8 cellular contexts compared by ENCODE assay signal in the genomic region with DNA sequence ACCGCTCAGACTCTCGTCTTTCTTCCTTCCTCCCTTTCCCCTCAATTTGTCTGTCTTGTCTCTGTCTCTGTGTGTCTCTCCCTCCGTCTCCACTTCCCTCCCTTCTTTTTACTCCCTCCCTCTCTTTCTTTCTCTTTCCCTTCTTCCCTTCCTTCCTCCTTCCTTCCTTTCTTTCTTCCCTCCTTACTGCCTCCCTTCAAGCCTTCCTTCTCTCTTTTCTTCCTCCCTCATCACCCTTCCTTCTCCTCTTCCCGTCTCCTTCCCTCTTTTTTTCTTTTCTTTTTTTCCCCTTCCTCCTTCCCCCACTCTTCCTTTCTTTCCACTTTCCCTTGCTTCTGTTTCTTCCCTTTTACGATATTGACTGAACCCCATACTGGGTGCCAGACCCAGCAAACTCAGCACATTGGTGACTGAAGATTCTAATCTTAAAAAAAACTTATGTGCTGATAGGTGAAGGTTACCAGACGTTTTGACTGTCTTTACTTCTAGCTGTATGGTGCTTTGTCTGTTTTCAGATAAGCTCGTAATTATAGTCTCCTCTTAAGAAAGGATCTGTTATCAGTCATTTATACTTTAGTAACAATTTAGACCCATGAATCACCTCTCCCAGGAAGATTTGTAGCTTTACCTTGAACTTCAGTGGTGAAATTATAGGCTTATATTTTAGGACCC.
DNase-seq lines count a peak whose midpoint lies in the region; ATAC-seq lines count a peak whose summit lies in the region.

No MANE protein-coding gene starts in this region.

- no peak overlapping the region for H3K27ac ChIP-seq in iPS DF 6.9 (ENCODE audit: low read length)
- H3K27ac ChIP-seq in stomach smooth muscle (ENCODE audit: low read length): peak overlapping the region; percentile 60

- H3K9ac ChIP-seq in stomach smooth muscle (ENCODE audit: low read length in 2 of 2): peak overlapping the region; percentile 63 to 79

- H3K36me3 ChIP-seq in iPS DF 6.9 (ENCODE audit: control insufficient read depth, insufficient read depth, low read length) (peaks cover 1% of the 10 kb centered on the region; the same call in 1 of the 2 replicates), stomach smooth muscle (ENCODE audit: control insufficient read depth in 2 of 2, insufficient read depth in 2 of 2, low read length in 2 of 2) (peaks cover 0 to 7% of the 10 kb centered on the region in 2 donors)

- peak overlapping the region; percentile 10; the same call in 1 of the 2 replicates for H3K4me3 ChIP-seq in iPS DF 6.9 (ENCODE audit: low read length)
- H3K4me3 ChIP-seq in stomach smooth muscle (ENCODE audit: low read length in 2 of 2): peak overlapping the region; percentile 66 to 75

- no peaks in the 10 kb centered on the region for H3K4me1 ChIP-seq in iPS DF 6.9 (ENCODE audit: control insufficient read depth, insufficient read depth, low read length)
- peaks cover 23% of the 10 kb centered on the region for H3K4me1 ChIP-seq in stomach smooth muscle (ENCODE audit: control insufficient read depth, insufficient read depth, low read length)

- peaks cover 4% of the 10 kb centered on the region for H3K27me3 Mint-ChIP-seq in T-helper 1 cell treated with Interleukin-12 subunit alpha and Interleukin-12 subunit beta and Interleukin-4 antibody, amounts not matched to agents 30 μg/mL and 1 μg/mL, for 36 hours (ENCODE audit: low read depth)
- H3K27me3 Mint-ChIP-seq in T-helper 2 cell treated with Interferon-gamma antibody and Interleukin-4, amounts not matched to agents 5 μg/mL and 100 μg/mL, for 36 hours (ENCODE audit: low read depth): peaks cover 2% of the 10 kb centered on the region

- H3K9me3 Mint-ChIP-seq in T-helper 1 cell treated with Interleukin-12 subunit alpha and Interleukin-12 subunit beta and Interleukin-4 antibody, amounts not matched to agents 30 μg/mL and 1 μg/mL, for 36 hours: no peaks in the 10 kb centered on the region
- no peaks in the 10 kb centered on the region for H3K9me3 Mint-ChIP-seq in T-helper 2 cell treated with Interferon-gamma antibody and Interleukin-4, amounts not matched to agents 5 μg/mL and 100 μg/mL, for 36 hours

- peaks cover 21% of the 10 kb centered on the region for H3K36me3 Mint-ChIP-seq in T-helper 1 cell treated with Interleukin-12 subunit alpha and Interleukin-12 subunit beta and Interleukin-4 antibody, amounts not matched to agents 30 μg/mL and 1 μg/mL, for 36 hours (ENCODE audit: low read depth)
- H3K36me3 Mint-ChIP-seq in T-helper 2 cell treated with Interferon-gamma antibody and Interleukin-4, amounts not matched to agents 5 μg/mL and 100 μg/mL, for 36 hours (ENCODE audit: low read depth): peaks cover 29% of the 10 kb centered on the region

- H3K27me3 ChIP-seq in iPS DF 6.9 (ENCODE audit: control insufficient read depth, insufficient read depth, low read length): no peaks in the 10 kb centered on the region
- no peaks in the 10 kb centered on the region for H3K27me3 ChIP-seq in stomach smooth muscle (ENCODE audit: control insufficient read depth in 1 of 2, insufficient read depth in 2 of 2, low read length in 2 of 2)

- H3K4me3 Mint-ChIP-seq in T-helper 1 cell treated with Interleukin-12 subunit alpha and Interleukin-12 subunit beta and Interleukin-4 antibody, amounts not matched to agents 30 μg/mL and 1 μg/mL, for 36 hours: peak overlapping the region; percentile 86
- H3K4me3 Mint-ChIP-seq in T-helper 2 cell treated with Interferon-gamma antibody and Interleukin-4, amounts not matched to agents 5 μg/mL and 100 μg/mL, for 36 hours: peak overlapping the region; percentile 92

- H3K9me3 ChIP-seq in iPS DF 6.9 (ENCODE audit: control insufficient read depth, insufficient read depth, low read length): no peaks in the 10 kb centered on the region
- H3K9me3 ChIP-seq in stomach smooth muscle (ENCODE audit: control insufficient read depth in 2 of 2, low read length in 2 of 2): no peaks in the 10 kb centered on the region

- peak overlapping the region; percentile 84 for H3K27ac Mint-ChIP-seq in T-helper 1 cell treated with Interleukin-12 subunit alpha and Interleukin-12 subunit beta and Interleukin-4 antibody, amounts not matched to agents 30 μg/mL and 1 μg/mL, for 36 hours
- H3K27ac Mint-ChIP-seq in T-helper 2 cell treated with Interferon-gamma antibody and Interleukin-4, amounts not matched to agents 5 μg/mL and 100 μg/mL, for 36 hours: peak overlapping the region; percentile 95

- no peak for ATAC-seq in GM21447 (IDR thresholded peaks at IDR 0.05; ENCODE audit: unreplicated experiment)

- no peak for DNase-seq in T-helper 1 cell
- DNase-seq in T-helper 2 cell treated with Interferon-gamma antibody and Interleukin-4, amounts not matched to agents 5 μg/mL and 100 μg/mL, for 36 hours (ENCODE audit: low spot score): no peak
- DNase-seq in iPS DF 6.9 (ENCODE audit: low read depth, low spot score): no peak
- no peak for DNase-seq in NCI-H345 (lab: John Stamatoyannopoulos, UW)
- DNase-seq in NCI-H510A (lab: John Stamatoyannopoulos, UW): no peak

- 100% methylated on average over 1 of the region's 7 CpGs for WGBS in iPS DF 6.9 (ENCODE audit: insufficient coverage, insufficient read length)

- peaks cover 36% of the 10 kb centered on the region for H3K4me1 Mint-ChIP-seq in T-helper 1 cell treated with Interleukin-12 subunit alpha and Interleukin-12 subunit beta and Interleukin-4 antibody, amounts not matched to agents 30 μg/mL and 1 μg/mL, for 36 hours (ENCODE audit: low read depth)
- H3K4me1 Mint-ChIP-seq in T-helper 2 cell treated with Interferon-gamma antibody and Interleukin-4, amounts not matched to agents 5 μg/mL and 100 μg/mL, for 36 hours (ENCODE audit: low read depth): peaks cover 35% of the 10 kb centered on the region
